Comparison of ENCODE assay signal across 24 cellular contexts in genomic region chr21:23858878-23859277, GRCh38.
DNase-seq lines count a peak whose midpoint lies in the region; ATAC-seq lines count a peak whose summit lies in the region.
"Had no signal": no experiment of that assay in that cellular context is flagged by ENCODE, and none has a peak within 500 bp of the region (broad histone marks: within the 10 kb centered on the region; RNA-seq: fewer than 3 reads in every experiment).

No MANE protein-coding gene starts in this region.

- CTCF ChIA-PET in naive thymus-derived CD4-positive, alpha-beta T cell (lab: Charles Lee) = no interaction called here

- H3K27ac ChIP-seq in KOPT-K1 (ENCODE audit: low read depth, low read length, poor library complexity, severe bottlenecking) = peak overlapping the region; percentile 39
- no peak overlapping the region for H3K27ac ChIP-seq in naive thymus-derived CD4-positive, alpha-beta T cell (ENCODE audit: low read depth, low read length)
- H3K27ac ChIP-seq: GM23248, Peyer's patch, SJSA1, transverse colon had no signal

- H3K4me3 Mint-ChIP-seq in naive thymus-derived CD4-positive, alpha-beta T cell = peak overlapping the region in 1 of 10 donors; percentile 10
- H3K4me3 Mint-ChIP-seq: activated B cell treated with CpG ODN at 0.5 μM for 24 hours; activated CD4-positive, alpha-beta memory T cell treated with anti-CD3 and anti-CD28 coated beads for 36 hours; dendritic cell treated with granulocyte-macrophage colony-stimulating factor and Interleukin-4, amounts not matched to agents 40 ng/mL and 50 ng/mL, for 4 days had no signal

- POLR2A ChIA-PET in naive thymus-derived CD4-positive, alpha-beta T cell (lab: Charles Lee) = no interaction called here

- no peaks in the 10 kb centered on the region for H3K27me3 ChIP-seq in naive thymus-derived CD4-positive, alpha-beta T cell (ENCODE audit: control insufficient read depth in 2 of 2, insufficient read depth in 2 of 2, low read length in 2 of 2)
- H3K27me3 ChIP-seq: Peyer's patch, SJSA1, transverse colon had no signal

- H3K36me3 Mint-ChIP-seq in naive thymus-derived CD4-positive, alpha-beta T cell = no peaks in the 10 kb centered on the region
- H3K36me3 Mint-ChIP-seq: activated CD4-positive, alpha-beta memory T cell treated with anti-CD3 and anti-CD28 coated beads for 36 hours had no signal

- no peak overlapping the region for H3K4me3 ChIP-seq in naive thymus-derived CD4-positive, alpha-beta T cell (ENCODE audit: low read length)
- H3K4me3 ChIP-seq: GM23248, Peyer's patch, SJSA1, transverse colon had no signal

- no peak for ATAC-seq in naive thymus-derived CD4-positive, alpha-beta T cell
- ATAC-seq in GM19395 (IDR thresholded peaks at IDR 0.05; ENCODE audit: unreplicated experiment) = no peak

- no peaks in the 10 kb centered on the region for H3K9me3 Mint-ChIP-seq in naive thymus-derived CD4-positive, alpha-beta T cell
- H3K9me3 Mint-ChIP-seq: activated B cell treated with CpG ODN at 0.5 μM for 24 hours; activated CD4-positive, alpha-beta memory T cell treated with anti-CD3 and anti-CD28 coated beads for 36 hours; dendritic cell treated with granulocyte-macrophage colony-stimulating factor and Interleukin-4, amounts not matched to agents 40 ng/mL and 50 ng/mL, for 4 days had no signal

- H3K27ac Mint-ChIP-seq in naive thymus-derived CD4-positive, alpha-beta T cell = peak overlapping the region in 5 of 9 donors; percentile 25 to 86 (median 44)
- H3K27ac Mint-ChIP-seq: activated B cell treated with CpG ODN at 0.5 μM for 24 hours; activated CD4-positive, alpha-beta memory T cell treated with anti-CD3 and anti-CD28 coated beads for 36 hours; dendritic cell treated with granulocyte-macrophage colony-stimulating factor and Interleukin-4, amounts not matched to agents 40 ng/mL and 50 ng/mL, for 4 days had no signal

- peaks cover 0 to 19% of the 10 kb centered on the region in 2 donors for H3K4me1 ChIP-seq in naive thymus-derived CD4-positive, alpha-beta T cell (ENCODE audit: control insufficient read depth in 2 of 2, insufficient read depth in 2 of 2, low read length in 2 of 2)
- H3K4me1 ChIP-seq: Peyer's patch, SJSA1, transverse colon had no signal

- intact Hi-C loops in naive thymus-derived CD4-positive, alpha-beta T cell (cut with micrococcal nuclease) = no loop called here

- H3K27me3 Mint-ChIP-seq in naive thymus-derived CD4-positive, alpha-beta T cell = no peaks in the 10 kb centered on the region
- H3K27me3 Mint-ChIP-seq: activated B cell treated with CpG ODN at 0.5 μM for 24 hours; activated CD4-positive, alpha-beta memory T cell treated with anti-CD3 and anti-CD28 coated beads for 36 hours; dendritic cell treated with granulocyte-macrophage colony-stimulating factor and Interleukin-4, amounts not matched to agents 40 ng/mL and 50 ng/mL, for 4 days had no signal

- DNase-seq in SIG-M5 treated with dmso at 0.1 percent for 504 hours (lab: John Stamatoyannopoulos, UW; ENCODE audit: unreplicated experiment) (peak; percentile 14), SIG-M5 (lab: John Stamatoyannopoulos, UW) (no peak), SK-N-DZ (ENCODE audit: low spot score) (peak; percentile 22), UCSD-AML1 (lab: John Stamatoyannopoulos, UW; ENCODE audit: unreplicated experiment) (no peak), NCI-H526 (lab: John Stamatoyannopoulos, UW) (no peak)
- DNase-seq in naive thymus-derived CD4-positive, alpha-beta T cell = no peak
- DNase-seq: activated B cell treated with CpG ODN at 0.5 μM for 24 hours; activated CD4-positive, alpha-beta memory T cell treated with anti-CD3 and anti-CD28 coated beads for 36 hours; activated gamma-delta T cell treated with Interleukin-2 at 50 U/mL for 16 hours; activated T-cell treated with anti-CD3 and anti-CD28 coated beads, Interleukin-2, amount 50 U/mL, for 1 hour; amygdala; C1 segment of cervical spinal cord; GM23248; kidney glomerular epithelial cell; mesenchymal stem cell; NCI-H1417 treated with DMSO at 0.1 percent for 48 hours; NCI-H2171; NCI-H524; Peyer's patch; transverse colon had no signal

- no peaks in the 10 kb centered on the region for H3K36me3 ChIP-seq in KOPT-K1 (ENCODE audit: insufficient read depth, low read length)
- H3K36me3 ChIP-seq in naive thymus-derived CD4-positive, alpha-beta T cell (ENCODE audit: control insufficient read depth in 2 of 3, insufficient read depth in 3 of 3, low read length in 3 of 3) = no peaks in the 10 kb centered on the region
- H3K36me3 ChIP-seq: Peyer's patch, SJSA1, transverse colon had no signal

- H3K4me1 Mint-ChIP-seq in naive thymus-derived CD4-positive, alpha-beta T cell = peaks cover 11 to 47% (median 34%) of the 10 kb centered on the region in 7 donors

- no peaks in the 10 kb centered on the region for H3K9me3 ChIP-seq in KOPT-K1 (ENCODE audit: insufficient read depth, low read length, poor library complexity, severe bottlenecking)
- H3K9me3 ChIP-seq in naive thymus-derived CD4-positive, alpha-beta T cell (ENCODE audit: control insufficient read depth in 2 of 3, low read length in 3 of 3) = no peaks in the 10 kb centered on the region
- H3K9me3 ChIP-seq: Peyer's patch, transverse colon had no signal

Comparison
In these comparisons a context has a peak if more than half of its experiments do, and no peak if none do; other contexts are left out.
1. DNase-seq: peak in SIG-M5 treated with dmso at 0.1 percent for 504 hours (single experiment) and SK-N-DZ (single experiment); none in SIG-M5 (single experiment), naive thymus-derived CD4-positive, alpha-beta T cell (0 of 9), UCSD-AML1 (single experiment) and NCI-H526 (0 of 2).